Comparison of ENCODE assay signal across 18 cellular contexts in the genomic region with DNA sequence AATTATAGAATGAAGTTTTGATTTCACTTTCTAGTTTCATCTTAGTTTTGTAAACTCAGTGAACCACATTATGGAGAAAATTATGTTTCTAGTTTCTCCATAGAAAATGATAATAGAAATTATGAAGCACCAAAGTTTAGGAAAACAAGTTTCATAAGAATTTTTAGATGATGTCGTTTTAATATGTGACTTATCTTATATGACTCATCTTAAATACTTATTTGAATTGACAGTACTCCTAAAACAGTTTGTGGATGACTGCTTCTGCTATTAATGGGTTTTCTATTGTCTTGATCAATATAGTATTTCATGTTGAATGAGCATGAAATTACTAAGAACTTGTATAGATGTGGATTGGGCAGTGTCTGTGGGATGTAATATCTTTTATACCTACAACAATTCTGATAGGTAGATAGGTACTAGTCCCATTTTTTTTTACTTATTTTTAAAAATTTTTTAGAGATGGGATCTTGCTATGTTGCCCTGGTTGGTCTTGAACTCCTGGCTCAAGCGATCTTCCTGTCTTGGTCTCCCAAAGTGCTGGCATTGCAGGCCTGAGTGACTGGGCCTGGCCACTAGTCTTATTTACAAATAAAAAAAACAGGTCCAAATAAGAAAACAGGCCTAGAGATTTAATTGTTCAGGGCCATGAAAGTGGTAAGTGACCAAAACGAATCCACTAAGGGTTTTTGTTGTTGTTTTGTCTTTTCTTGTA. TPM values are rescaled to one million over a fixed set of nuclear protein-coding genes. Genes with fewer than 3 reads are reported as not detected.
DNase-seq lines count a peak whose midpoint lies in the region; ATAC-seq and TF ChIP-seq lines count a peak whose summit lies in the region.
"Had no signal": no experiment of that assay in that cellular context is flagged by ENCODE, and none has a peak within 500 bp of the region (broad histone marks: within the 10 kb centered on the region; RNA-seq: fewer than 3 reads in every experiment).

No MANE protein-coding gene starts in this region.

- CTCF ChIA-PET in activated CD4-positive, alpha-beta T cell treated with anti-CD3 and anti-CD28 coated beads for 36 hours (lab: Charles Lee), result interaction anchor here (1.3 kb wide), 1 partner anchor 8 kb away, joined by 8 read pairs; no protein-coding TSS in a partner anchor

- no peaks in the 10 kb centered on the region for H3K27me3 ChIP-seq in KMS-11 (ENCODE audit: insufficient read depth, low read depth)
- H3K27me3 ChIP-seq in osteoblast (ENCODE audit: insufficient read depth, low read length), result no peaks in the 10 kb centered on the region
- H3K27me3 ChIP-seq: adrenal gland, esophagus muscularis mucosa, hepatocyte, testis had no signal

- peak overlapping the region; percentile 90 for H3K27ac Mint-ChIP-seq in activated CD4-positive, alpha-beta T cell treated with anti-CD3 and anti-CD28 coated beads for 36 hours

- H3K9me3 ChIP-seq in osteoblast (ENCODE audit: low read depth, low read length), result no peaks in the 10 kb centered on the region
- H3K9me3 ChIP-seq: adrenal gland, esophagus muscularis mucosa, testis had no signal

- H3K4me1 ChIP-seq in KMS-11 (ENCODE audit: low read depth, poor library complexity, severe bottlenecking) (peaks cover 42% of the 10 kb centered on the region), osteoblast (ENCODE audit: insufficient read depth, low read length) (peaks cover 15% of the 10 kb centered on the region)

- peak overlapping the region; percentile 21 for H3K4me3 Mint-ChIP-seq in activated CD4-positive, alpha-beta T cell treated with anti-CD3 and anti-CD28 coated beads for 36 hours

- no peaks in the 10 kb centered on the region for H3K27me3 Mint-ChIP-seq in activated CD4-positive, alpha-beta T cell treated with anti-CD3 and anti-CD28 coated beads for 36 hours

- H3K27ac ChIP-seq in KMS-11 (no peak overlapping the region), caudate nucleus (ENCODE audit: low read depth, low read length) (peak overlapping the region; percentile 56), osteoblast (ENCODE audit: low read depth, low read length) (no peak overlapping the region)
- H3K27ac ChIP-seq: coronary artery, hepatocyte had no signal

- no peak overlapping the region for H3K4me3 ChIP-seq in KMS-11 (IDR thresholded peaks at IDR 0.05; ENCODE audit: insufficient read depth, low read depth, low read length)
- no peak overlapping the region for H3K4me3 ChIP-seq in osteoblast (ENCODE audit: insufficient read depth, low read length)
- H3K4me3 ChIP-seq: adrenal gland, coronary artery, esophagus muscularis mucosa, hepatocyte, smooth muscle cell, testis had no signal

- H4K20me1 ChIP-seq in KMS-11 (ENCODE audit: insufficient read depth), result peaks cover 7% of the 10 kb centered on the region; the same call in 1 of the 2 replicates
- peaks cover 50% of the 10 kb centered on the region for H4K20me1 ChIP-seq in osteoblast (ENCODE audit: insufficient read depth, low read length)

- no peaks in the 10 kb centered on the region for H3K36me3 ChIP-seq in KMS-11 (ENCODE audit: insufficient read depth)
- no peaks in the 10 kb centered on the region for H3K36me3 ChIP-seq in osteoblast (ENCODE audit: insufficient read depth, low read length)
- H3K36me3 ChIP-seq: adrenal gland had no signal

- POLR2A ChIA-PET in activated CD4-positive, alpha-beta T cell treated with anti-CD3 and anti-CD28 coated beads for 36 hours (lab: Charles Lee), result no interaction called here

- no peak overlapping the region for H3K9ac ChIP-seq in KMS-11

- H2AFZ ChIP-seq in KMS-11 (ENCODE audit: low read depth) (no peak overlapping the region), osteoblast (ENCODE audit: low read length) (no peak overlapping the region)
- H2AFZ ChIP-seq: hepatocyte had no signal

- DNase-seq in activated CD4-positive, alpha-beta T cell treated with anti-CD3 and anti-CD28 coated beads for 36 hours, result no peak
- no peak for DNase-seq in activated CD4-positive, alpha-beta T cell treated with anti-CD3 and anti-CD28 coated beads, Interleukin-2, amount 50 U/mL, for 48 hours
- DNase-seq in caudate nucleus (lab: John Stamatoyannopoulos, UW), result no peak
- no peak for DNase-seq in osteoblast (ENCODE audit: insufficient read length, low spot score, missing footprints)
- no peak for DNase-seq in NOMO-1 treated with dmso at 0.1 percent for 144 hours (lab: John Stamatoyannopoulos, UW; ENCODE audit: unreplicated experiment)
- no peak for DNase-seq in COR-L47 (lab: John Stamatoyannopoulos, UW)
- DNase-seq in NCI-H146 treated with DMSO at 0.1 percent for 48 hours (lab: John Stamatoyannopoulos, UW; ENCODE audit: unreplicated experiment), result no peak
- DNase-seq: adrenal gland, left ventricle myocardium superior, NCI-H446 treated with DMSO at 0.1 percent for 48 hours, RPMI8226, testis had no signal

- no peaks in the 10 kb centered on the region for H3K9me3 Mint-ChIP-seq in activated CD4-positive, alpha-beta T cell treated with anti-CD3 and anti-CD28 coated beads for 36 hours (ENCODE audit: low read depth)
- H3K9me3 Mint-ChIP-seq: nephron had no signal

- H3K4me1 Mint-ChIP-seq in activated CD4-positive, alpha-beta T cell treated with anti-CD3 and anti-CD28 coated beads for 36 hours, result peaks cover 58% of the 10 kb centered on the region

- no peak for TF ChIP-seq CTCF in KMS-11 (conservative IDR thresholded peaks at IDR 0.05; ENCODE audit: low read depth, low read length)
- TF ChIP-seq CTCF in osteoblast (IDR thresholded peaks at IDR 0.05; ENCODE audit: extremely low read depth, low read depth, low read length), result no peak

- peak overlapping the region; percentile 55 for H3K4me2 ChIP-seq in KMS-11
- H3K4me2 ChIP-seq in osteoblast (ENCODE audit: insufficient read depth, low read length), result peak overlapping the region; percentile 35
- H3K4me2 ChIP-seq: hepatocyte, smooth muscle cell had no signal

- ATAC-seq in activated CD4-positive, alpha-beta T cell treated with anti-CD3 and anti-CD28 coated beads for 36 hours, result no peak
- ATAC-seq: left ventricle myocardium superior had no signal

- H3K79me2 ChIP-seq in KMS-11 (ENCODE audit: insufficient read depth, low read depth) (peaks cover 49% of the 10 kb centered on the region), osteoblast (ENCODE audit: insufficient read depth, low read length) (peaks cover 72% of the 10 kb centered on the region)

- H3K36me3 Mint-ChIP-seq in activated CD4-positive, alpha-beta T cell treated with anti-CD3 and anti-CD28 coated beads for 36 hours (ENCODE audit: low read depth), result peaks cover 15% of the 10 kb centered on the region

- intact Hi-C loops in activated CD4-positive, alpha-beta T cell treated with anti-CD3 and anti-CD28 coated beads for 36 hours (cut with DNase I, micrococcal nuclease), result loop anchor here (1.0 to 10.0 kb wide), 5 partner anchors 8 to 1648 kb away; partner anchors contain the start of gene PUS7 (in 1 of the 2)

RNA-seq across cellular contexts. Expression of gene HBP1, which starts 3.7 kb away (rescaled TPM):
- 10 to 100 TPM; 17.8 to 25.4 TPM for total RNA-seq in activated CD4-positive, alpha-beta T cell treated with anti-CD3 and anti-CD28 coated beads for 36 hours
- 166 and 175 TPM in 2 replicates for total RNA-seq in osteoblast
